ENCODE assay signal across 10 cellular contexts in genomic region chr11:6771926-6772898, GRCh38. TPM values are rescaled to one million over a fixed set of nuclear protein-coding genes. Genes with fewer than 3 reads are reported as not detected.
A peak's percentile ranks its signal among the peaks of the same experiment; 100 is the strongest.
DNase-seq lines count a peak whose midpoint lies in the region; ATAC-seq and TF ChIP-seq lines count a peak whose summit lies in the region.
"Had no signal": no experiment of that assay in that cellular context is flagged by ENCODE, and none has a peak within 500 bp of the region (broad histone marks: within the 10 kb centered on the region; RNA-seq: fewer than 3 reads in every experiment).

A gene with protein sequence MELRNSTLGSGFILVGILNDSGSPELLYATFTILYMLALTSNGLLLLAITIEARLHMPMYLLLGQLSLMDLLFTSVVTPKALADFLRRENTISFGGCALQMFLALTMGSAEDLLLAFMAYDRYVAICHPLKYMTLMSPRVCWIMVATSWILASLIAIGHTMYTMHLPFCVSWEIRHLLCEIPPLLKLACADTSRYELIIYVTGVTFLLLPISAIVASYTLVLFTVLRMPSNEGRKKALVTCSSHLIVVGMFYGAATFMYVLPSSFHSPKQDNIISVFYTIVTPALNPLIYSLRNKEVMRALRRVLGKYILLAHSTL (minus strand): TSS chr11:6771976. CDS start chr11:6768957, 3,019 bp downstream.

- peak within 1 kb of the TSS; percentile 1 to 84 (median 61); a peak in 20 of 22 replicates for H3K27ac ChIP-seq in BLaER1 treated with 17β-estradiol and CSF1 and Interleukin-3, amounts not matched to agents 10 nM and 100 nM
- H3K27ac ChIP-seq in uterus: no peak within 1 kb of the TSS

- H3K9me3 ChIP-seq in BLaER1 treated with 17β-estradiol and CSF1 and Interleukin-3, amounts not matched to agents 10 nM and 100 nM (replicated peaks in 1 of 11): no peaks in the 10 kb centered on the region
- no peaks in the 10 kb centered on the region for H3K9me3 ChIP-seq in uterus

- no peaks in the 10 kb centered on the region for H3K4me1 Mint-ChIP-seq in natural killer cell treated with Interleukin-12 subunit alpha and Interleukin-12 subunit beta and Interleukin-15 and Interleukin-18, amount 100 ng/mL, for 72 hours (ENCODE audit: low read depth in 2 of 2)

- no peak within 1 kb of the TSS for H3K4me3 ChIP-seq in BLaER1 treated with 17β-estradiol and CSF1 and Interleukin-3, amounts not matched to agents 10 nM and 100 nM
- no peak within 1 kb of the TSS for H3K4me3 ChIP-seq in uterus

- no peaks in the 10 kb centered on the region for H4K20me1 ChIP-seq in BLaER1 treated with 17β-estradiol and CSF1 and Interleukin-3, amounts not matched to agents 10 nM and 100 nM

- H3K36me3 Mint-ChIP-seq in natural killer cell treated with Interleukin-12 subunit alpha and Interleukin-12 subunit beta and Interleukin-15 and Interleukin-18, amount 100 ng/mL, for 72 hours: no peaks in the 10 kb centered on the region
- H3K36me3 Mint-ChIP-seq: T-cell had no signal

- no peak for TF ChIP-seq CTCF in uterus (IDR thresholded peaks at IDR 0.05)

- H3K9ac ChIP-seq in BLaER1 treated with 17β-estradiol and CSF1 and Interleukin-3, amounts not matched to agents 10 nM and 100 nM: peak within 1 kb of the TSS in 6 of 11 experiments; percentile 7 to 60 (median 28); a peak in 8 of 22 replicates

- TF ChIP-seq POLR2A in uterus (IDR thresholded peaks at IDR 0.05): no peak

- H3K27me3 ChIP-seq in BLaER1 treated with 17β-estradiol and CSF1 and Interleukin-3, amounts not matched to agents 10 nM and 100 nM: no peaks in the 10 kb centered on the region
- H3K27me3 ChIP-seq in uterus: no peaks in the 10 kb centered on the region

- no peaks in the 10 kb centered on the region for H3K9me3 Mint-ChIP-seq in natural killer cell treated with Interleukin-12 subunit alpha and Interleukin-12 subunit beta and Interleukin-15 and Interleukin-18, amount 100 ng/mL, for 72 hours
- H3K9me3 Mint-ChIP-seq: T-cell had no signal

- H3K4me3 Mint-ChIP-seq in natural killer cell treated with Interleukin-12 subunit alpha and Interleukin-12 subunit beta and Interleukin-15 and Interleukin-18, amount 100 ng/mL, for 72 hours: no peak within 1 kb of the TSS
- H3K4me3 Mint-ChIP-seq: T-cell had no signal

- ATAC-seq in GM19397 (IDR thresholded peaks at IDR 0.05; ENCODE audit: unreplicated experiment) (peak; percentile 89), HG03066 (IDR thresholded peaks at IDR 0.05; ENCODE audit: low read depth, unreplicated experiment) (peak; percentile 87)
- no peak for ATAC-seq in natural killer cell treated with Interleukin-12 subunit alpha and Interleukin-12 subunit beta and Interleukin-15 and Interleukin-18, amount 100 ng/mL, for 72 hours
- ATAC-seq: T-cell had no signal

- peak within 1 kb of the TSS; percentile 37 to 71 (median 61) for H3K4me2 ChIP-seq in BLaER1 treated with 17β-estradiol and CSF1 and Interleukin-3, amounts not matched to agents 10 nM and 100 nM

- intact Hi-C loops in uterus (cut with DNase I; ENCODE audit: low total_unique reads): no loop called here

- H3K27me3 Mint-ChIP-seq in natural killer cell treated with Interleukin-12 subunit alpha and Interleukin-12 subunit beta and Interleukin-15 and Interleukin-18, amount 100 ng/mL, for 72 hours: peaks cover 4 to 8% of the 10 kb centered on the region in 2 donors

- DNase-seq in SKM-1 (lab: John Stamatoyannopoulos, UW; ENCODE audit: unreplicated experiment) (peak; percentile 73), H4 (ENCODE audit: low spot score) (no peak), uterus (no peak), HuH-7 (ENCODE audit: low spot score) (no peak)
- DNase-seq in natural killer cell treated with Interleukin-12 subunit alpha and Interleukin-12 subunit beta and Interleukin-15 and Interleukin-18, amount 100 ng/mL, for 72 hours (ENCODE audit: low spot score): no peak
- DNase-seq: T-cell had no signal

- no peak within 1 kb of the TSS for H3K27ac Mint-ChIP-seq in natural killer cell treated with Interleukin-12 subunit alpha and Interleukin-12 subunit beta and Interleukin-15 and Interleukin-18, amount 100 ng/mL, for 72 hours
- H3K27ac Mint-ChIP-seq: T-cell had no signal

- H3K4me1 ChIP-seq in BLaER1 treated with 17β-estradiol and CSF1 and Interleukin-3, amounts not matched to agents 10 nM and 100 nM: peaks cover 8 to 29% (median 11%) of the 10 kb centered on the region in 10 experiments
- H3K4me1 ChIP-seq in uterus: no peaks in the 10 kb centered on the region

- H3K36me3 ChIP-seq in BLaER1 treated with 17β-estradiol and CSF1 and Interleukin-3, amounts not matched to agents 10 nM and 100 nM: no peaks in the 10 kb centered on the region
- no peaks in the 10 kb centered on the region for H3K36me3 ChIP-seq in uterus

RNA-seq across cellular contexts. Expression of the gene that starts here (rescaled TPM):
- 0.06 and 0.84 TPM in 2 replicates for total RNA-seq in H4 (2014; rRNA removed; shearing (Covaris generic))
- total RNA-seq in uterus: under 1 TPM in 2 of 4 donors, not detected in 2; 0.09 to 0.14 TPM
- under 1 TPM in 1 of 2 donors, not detected in 1; 0.20 TPM for total RNA-seq in natural killer cell treated with Interleukin-12 subunit alpha and Interleukin-12 subunit beta and Interleukin-15 and Interleukin-18, amount 100 ng/mL, for 72 hours
- total RNA-seq: osteocyte, T-cell had no signal

Comparison
In these comparisons a context has a peak if more than half of its experiments do, and no peak if none do; other contexts are left out.
1. H3K27ac ChIP-seq: peak in BLaER1 treated with 17β-estradiol and CSF1 and Interleukin-3, amounts not matched to agents 10 nM and 100 nM (11 of 11); none in uterus (0 of 2).
2. ATAC-seq: peak in GM19397 (single experiment) and HG03066 (single experiment); none in natural killer cell treated with Interleukin-12 subunit alpha and Interleukin-12 subunit beta and Interleukin-15 and Interleukin-18, amount 100 ng/mL, for 72 hours (0 of 2).